Comparison of ENCODE assay signal across 12 cellular contexts in the genomic region with DNA sequence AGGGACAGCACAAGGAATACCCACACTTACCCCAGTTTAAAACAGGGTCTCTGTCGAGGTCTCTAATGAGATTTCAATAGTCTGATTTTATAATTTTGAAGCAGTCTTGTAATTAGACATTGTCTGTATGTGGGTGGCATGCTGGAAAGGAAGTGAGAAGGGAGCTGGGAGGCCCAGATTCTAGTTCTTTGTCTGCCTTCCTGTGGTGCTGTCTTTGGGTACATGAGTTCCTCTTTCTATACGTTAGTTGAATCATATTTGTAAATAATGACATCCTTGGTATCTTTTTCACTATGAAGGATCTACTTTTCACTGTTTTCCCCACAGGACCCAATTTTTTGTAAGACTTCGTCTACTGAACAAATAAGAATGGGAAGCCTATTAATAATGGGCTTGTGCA. TPM values are rescaled to one million over a fixed set of nuclear protein-coding genes. Genes with fewer than 3 reads are reported as not detected.
DNase-seq lines count a peak whose midpoint lies in the region; ATAC-seq and TF ChIP-seq lines count a peak whose summit lies in the region.
"Had no signal": no experiment of that assay in that cellular context is flagged by ENCODE, and none has a peak within 500 bp of the region (broad histone marks: within the 10 kb centered on the region; RNA-seq: fewer than 3 reads in every experiment).

No MANE protein-coding gene starts in this region.

- H3K36me3 ChIP-seq in esophagus squamous epithelium: no peaks in the 10 kb centered on the region
- H3K36me3 ChIP-seq in SK-N-SH (replicated peaks in 1 of 2; ENCODE audit: control insufficient read depth in 1 of 2, insufficient read depth in 2 of 2, low read length in 1 of 2): no peaks in the 10 kb centered on the region
- H3K36me3 ChIP-seq: thoracic aorta had no signal

- H2BK15ac ChIP-seq in H9 (ENCODE audit: low read depth, low read length): no peak overlapping the region

- no peaks in the 10 kb centered on the region for H3K36me3 Mint-ChIP-seq in dendritic cell treated with granulocyte-macrophage colony-stimulating factor and Interleukin-4, amounts not matched to agents 40 ng/mL and 50 ng/mL, for 4 days (ENCODE audit: low read depth)
- H3K36me3 Mint-ChIP-seq in H9 (ENCODE audit: insufficient read depth in 1 of 3, low read depth in 3 of 3): no peaks in the 10 kb centered on the region

- no peak for TF ChIP-seq RAD21 in SK-N-SH (IDR thresholded peaks at IDR 0.05; ENCODE audit: low read length)

- ATAC-seq in GM18868 (IDR thresholded peaks at IDR 0.05; ENCODE audit: unreplicated experiment): peak; percentile 91
- ATAC-seq in GM21723 (IDR thresholded peaks at IDR 0.05; ENCODE audit: unreplicated experiment): peak; percentile 89
- peak; percentile 92 for ATAC-seq in HG03432 (IDR thresholded peaks at IDR 0.05; ENCODE audit: unreplicated experiment)
- ATAC-seq: esophagus mucosa had no signal

- TF ChIP-seq EP300 in SK-N-SH (IDR thresholded peaks at IDR 0.05; ENCODE audit: borderline replicate concordance in 1 of 2, low read depth in 1 of 2, low read length in 1 of 2): no peak

- no peak overlapping the region for H2BK5ac ChIP-seq in H9 (ENCODE audit: insufficient read length, low read length)

- H3K4me2 ChIP-seq in H9 (ENCODE audit: insufficient read depth, insufficient read length, low read length): no peak overlapping the region
- no peak overlapping the region for H3K4me2 ChIP-seq in SK-N-SH

- H2BK12ac ChIP-seq in H9 (ENCODE audit: insufficient read length, low read depth, low read length): no peak overlapping the region

- no peak overlapping the region for H4K5ac ChIP-seq in H9 (ENCODE audit: insufficient read length, low read depth, low read length)

- no peak overlapping the region for H3K14ac ChIP-seq in H9 (ENCODE audit: insufficient read depth, low read length)

- H3K9me3 ChIP-seq in H9 (ENCODE audit: control insufficient read depth, low read depth, low read length) (no peaks in the 10 kb centered on the region), esophagus squamous epithelium (no peaks in the 10 kb centered on the region), SK-N-SH (no peaks in the 10 kb centered on the region)
- H3K9me3 ChIP-seq: thoracic aorta had no signal

- H4K8ac ChIP-seq in H9 (replicated peaks; ENCODE audit: insufficient read length, low read depth, low read length): no peak overlapping the region

- H3K27me3 Mint-ChIP-seq in dendritic cell treated with granulocyte-macrophage colony-stimulating factor and Interleukin-4, amounts not matched to agents 40 ng/mL and 50 ng/mL, for 4 days: peaks cover 30% of the 10 kb centered on the region
- peaks cover 9% of the 10 kb centered on the region for H3K27me3 Mint-ChIP-seq in H9 (ENCODE audit: low read depth)

- H2BK120ac ChIP-seq in H9 (ENCODE audit: low read depth, low read length, poor library complexity, severe bottlenecking): no peak overlapping the region

- no peak overlapping the region for H4K91ac ChIP-seq in H9 (ENCODE audit: insufficient read length, low read depth, low read length)

- H3K4me3 ChIP-seq in esophagus squamous epithelium (no peak overlapping the region), SK-N-SH (ENCODE audit: low read depth in 2 of 2, low read length in 1 of 2) (no peak overlapping the region)
- H3K4me3 ChIP-seq: skin epidermis, thoracic aorta had no signal

- H3K4me1 Mint-ChIP-seq in dendritic cell treated with granulocyte-macrophage colony-stimulating factor and Interleukin-4, amounts not matched to agents 40 ng/mL and 50 ng/mL, for 4 days (ENCODE audit: low read depth): peaks cover 25% of the 10 kb centered on the region
- peaks cover 27 to 39% of the 10 kb centered on the region in 2 experiments for H3K4me1 Mint-ChIP-seq in H9

- no peak overlapping the region for H3K18ac ChIP-seq in H9 (ENCODE audit: insufficient read length, low read depth, low read length)

- no peaks in the 10 kb centered on the region for H3K79me1 ChIP-seq in H9 (ENCODE audit: insufficient read depth, low read depth, low read length, poor library complexity, severe bottlenecking)

- H3K27ac ChIP-seq in H9 (ENCODE audit: insufficient read length, low read depth, low read length) (no peak overlapping the region), esophagus squamous epithelium (no peak overlapping the region), SK-N-SH (ENCODE audit: low read depth in 2 of 2, low read length in 1 of 2) (no peak overlapping the region)
- H3K27ac ChIP-seq: skin epidermis, thoracic aorta had no signal

- POLR2A ChIA-PET in SK-N-SH (lab: Yijun Ruan, JAX): no interaction called here

- H2BK20ac ChIP-seq in H9 (ENCODE audit: low read depth, low read length, poor library complexity, severe bottlenecking): no peak overlapping the region

- no peaks in the 10 kb centered on the region for H4K20me1 ChIP-seq in H9 (ENCODE audit: control insufficient read depth, insufficient read depth, insufficient read length)
- no peaks in the 10 kb centered on the region for H4K20me1 ChIP-seq in SK-N-SH (ENCODE audit: insufficient read depth)

- H3K79me2 ChIP-seq in H9 (ENCODE audit: insufficient read depth, low read length) (no peaks in the 10 kb centered on the region), SK-N-SH (ENCODE audit: insufficient read depth) (no peaks in the 10 kb centered on the region)

- H3K27me3 ChIP-seq in H9 (ENCODE audit: insufficient read depth, low read length): no peaks in the 10 kb centered on the region
- H3K27me3 ChIP-seq in esophagus squamous epithelium: peaks cover 0 to 5% (median 0%) of the 10 kb centered on the region in 4 donors
- H3K27me3 ChIP-seq in SK-N-SH (ENCODE audit: insufficient read depth): no peaks in the 10 kb centered on the region

- H3T11ph ChIP-seq in H9 (ENCODE audit: low read length): no peak overlapping the region

- no peak overlapping the region for H3K56ac ChIP-seq in H9 (ENCODE audit: insufficient read length, low read depth, low read length)

- no peaks in the 10 kb centered on the region for H3K9me2 ChIP-seq in SK-N-SH

- no peaks in the 10 kb centered on the region for H3F3A ChIP-seq in SK-N-SH (replicated peaks; ENCODE audit: insufficient read depth)

- no peak overlapping the region for H3K9ac ChIP-seq in H9 (ENCODE audit: extremely low read depth, insufficient read length, low read length)
- H3K9ac ChIP-seq in SK-N-SH: no peak overlapping the region

- no peak overlapping the region for H3K4ac ChIP-seq in H9 (ENCODE audit: low read depth, low read length)

- H3K4me3 Mint-ChIP-seq in dendritic cell treated with granulocyte-macrophage colony-stimulating factor and Interleukin-4, amounts not matched to agents 40 ng/mL and 50 ng/mL, for 4 days: no peak overlapping the region
- H3K4me3 Mint-ChIP-seq in H9: no peak overlapping the region

- TF ChIP-seq CTCF in H9 (conservative IDR thresholded peaks at IDR 0.05) (no peak), esophagus squamous epithelium (IDR thresholded peaks at IDR 0.05) (no peak), SK-N-SH (IDR thresholded peaks at IDR 0.05) (no peak)

- H2AFZ ChIP-seq in H9 (ENCODE audit: low read length) (no peak overlapping the region), SK-N-SH (ENCODE audit: low read depth) (no peak overlapping the region)

- H3K27ac Mint-ChIP-seq in dendritic cell treated with granulocyte-macrophage colony-stimulating factor and Interleukin-4, amounts not matched to agents 40 ng/mL and 50 ng/mL, for 4 days: peak overlapping the region; percentile 27
- no peak overlapping the region for H3K27ac Mint-ChIP-seq in H9

- no CpG with 5 or more reads among the region's 3 CpGs for WGBS in H9 (ENCODE audit: extremely low coverage, insufficient read length, low lambda C conversion rate)
- WGBS in esophagus squamous epithelium, 2 donors: 49 to 62% methylated on average over 3 of the region's 3 CpGs
- 47% methylated on average over 3 of the region's 3 CpGs for WGBS in SK-N-SH (ENCODE audit: low lambda C conversion rate)

- H3K4me1 ChIP-seq in H9 (ENCODE audit: insufficient read depth, low read length) (peaks cover 13% of the 10 kb centered on the region), esophagus squamous epithelium (no peaks in the 10 kb centered on the region), SK-N-SH (ENCODE audit: control insufficient read depth in 1 of 2, insufficient read depth in 2 of 2, low read depth in 1 of 2, low read length in 1 of 2) (no peaks in the 10 kb centered on the region)

- H2AK5ac ChIP-seq in H9 (ENCODE audit: insufficient read length, low read length): no peak overlapping the region

- no peaks in the 10 kb centered on the region for H3K23me2 ChIP-seq in H9 (ENCODE audit: insufficient read length, low read depth, low read length, poor library complexity, severe bottlenecking)

- no peak overlapping the region for H3K23ac ChIP-seq in H9 (ENCODE audit: insufficient read length, low read depth, low read length)

- no peaks in the 10 kb centered on the region for H3K9me3 Mint-ChIP-seq in dendritic cell treated with granulocyte-macrophage colony-stimulating factor and Interleukin-4, amounts not matched to agents 40 ng/mL and 50 ng/mL, for 4 days
- H3K9me3 Mint-ChIP-seq in H9: no peaks in the 10 kb centered on the region

- TF ChIP-seq POLR2A in esophagus squamous epithelium (IDR thresholded peaks at IDR 0.05): no peak

- intact Hi-C loops in dendritic cell treated with granulocyte-macrophage colony-stimulating factor and Interleukin-4, amounts not matched to agents 40 ng/mL and 50 ng/mL, for 4 days (cut with micrococcal nuclease): loop anchor here (5.0 kb wide), 1 partner anchor 95 kb away; no protein-coding TSS in a partner anchor
- intact Hi-C loops in esophagus squamous epithelium (cut with DNase I): no loop called here

- CTCF ChIA-PET in SK-N-SH (lab: Yijun Ruan, JAX): interaction anchor here (1.0 to 2.6 kb wide), 3 partner anchors 9 to 43 kb away, joined by 3 to 14 read pairs (median 3); no protein-coding TSS in a partner anchor

- DNase-seq in H9: no peak
- no peak for DNase-seq in esophagus squamous epithelium (lab: John Stamatoyannopoulos, UW)
- DNase-seq in activated effector memory CD4-positive, alpha-beta T cell treated with Interleukin-2 at 50 U/mL for 16 hours: no peak
- no peak for DNase-seq in SK-N-SH
- DNase-seq: activated CD4-positive, alpha-beta T cell treated with anti-CD3 and anti-CD28 coated beads for 48 hours had no signal

TF ChIP-seq in SK-N-SH, 30 proteins besides CTCF, POLR2A, EP300 and RAD21 (continues in another document):
- no peak for TF ChIP-seq FOSL2 (IDR thresholded peaks at IDR 0.05; ENCODE audit: borderline replicate concordance, low read depth)
- TF ChIP-seq TCF12 (IDR thresholded peaks at IDR 0.05): no peak
- no peak for TF ChIP-seq RXRA (IDR thresholded peaks at IDR 0.05; ENCODE audit: borderline replicate concordance, low read depth)
- no peak for TF ChIP-seq MXI1 (IDR thresholded peaks at IDR 0.05; ENCODE audit: low read depth, low read length)

RNA-seq across cellular contexts. Expression of a gene that starts 42.0 kb away (rescaled TPM):
- total RNA-seq in H9 (2021): 4.3 and 4.6 TPM in 2 replicates
- total RNA-seq in esophagus squamous epithelium: 10 to 100 TPM in 3 of 4 donors, 1 to 10 TPM in 1; 7.7 to 39.3 (median 16.1) TPM
- 6.0 and 16.7 TPM in 2 replicates for polyA plus RNA-seq in SK-N-SH (2012; rRNA removed)
- 6.6 and 14.2 TPM in 2 replicates for polyA plus RNA-seq in SK-N-SH (2012; cell fraction: cytosol; rRNA removed)
- 16.8 and 18.6 TPM in 2 replicates for polyA plus RNA-seq in SK-N-SH (2012; cell fraction: nucleus; rRNA removed)
